Comparison of ENCODE assay signal across 1 cellular context in the genomic region with DNA sequence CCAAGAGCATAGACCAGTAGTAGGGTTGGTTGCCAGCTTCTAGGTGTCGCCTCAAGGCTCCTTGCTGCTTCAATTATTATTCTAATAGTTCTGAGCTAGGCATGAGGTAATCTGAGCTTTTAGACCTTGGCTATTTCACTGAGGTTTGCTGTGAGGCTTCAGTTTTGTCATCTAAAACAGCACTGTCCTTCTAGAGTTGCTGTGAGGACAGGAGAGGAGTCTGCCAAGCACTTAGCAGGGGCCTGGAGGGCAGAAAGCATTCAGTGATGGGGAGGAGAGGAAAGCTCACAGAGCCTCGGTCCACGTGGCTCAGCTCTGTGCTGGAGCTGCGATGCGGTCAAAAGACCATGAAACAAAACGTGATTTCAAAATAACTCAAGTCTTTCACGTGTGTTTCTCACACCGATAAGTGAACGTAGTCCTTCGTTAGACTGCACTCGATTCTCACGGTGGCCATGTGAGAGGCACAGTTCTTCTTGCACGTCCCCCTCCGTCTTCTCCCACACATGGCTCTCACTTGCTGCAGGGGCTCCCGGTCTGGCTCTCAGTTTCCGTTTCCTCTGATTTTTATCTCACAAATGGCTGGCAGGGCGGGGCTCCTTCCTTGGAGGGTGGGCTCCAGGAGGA.
TF ChIP-seq lines count a peak whose summit lies in the region.

No MANE protein-coding gene starts in this region.

TF ChIP-seq in K562, 482 proteins besides CTCF, POLR2A, EP300 and RAD21 (continued from another document and continues in another):
- TF ChIP-seq CHD7 (IDR thresholded peaks at IDR 0.05; ENCODE audit: low read depth, low read length), result no peak
- TF ChIP-seq TFE3 (CRISPR knock-in tag; IDR thresholded peaks at IDR 0.05), result no peak
- TF ChIP-seq STAG1 (CRISPR knock-in tag; IDR thresholded peaks at IDR 0.05; ENCODE audit: borderline replicate concordance), result no peak
- TF ChIP-seq ZNF175 (CRISPR knock-in tag; IDR thresholded peaks at IDR 0.05; ENCODE audit: low read depth), result peak; percentile 57; the same call in 1 of the 2 replicates
- TF ChIP-seq, protein P1, sequence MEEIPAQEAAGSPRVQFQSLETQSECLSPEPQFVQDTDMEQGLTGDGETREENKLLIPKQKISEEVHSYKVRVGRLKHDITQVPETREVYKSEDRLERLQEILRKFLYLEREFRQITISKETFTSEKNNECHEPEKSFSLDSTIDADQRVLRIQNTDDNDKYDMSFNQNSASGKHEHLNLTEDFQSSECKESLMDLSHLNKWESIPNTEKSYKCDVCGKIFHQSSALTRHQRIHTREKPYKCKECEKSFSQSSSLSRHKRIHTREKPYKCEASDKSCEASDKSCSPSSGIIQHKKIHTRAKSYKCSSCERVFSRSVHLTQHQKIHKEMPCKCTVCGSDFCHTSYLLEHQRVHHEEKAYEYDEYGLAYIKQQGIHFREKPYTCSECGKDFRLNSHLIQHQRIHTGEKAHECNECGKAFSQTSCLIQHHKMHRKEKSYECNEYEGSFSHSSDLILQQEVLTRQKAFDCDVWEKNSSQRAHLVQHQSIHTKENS (CRISPR knock-in tag; IDR thresholded peaks at IDR 0.05), result no peak
- TF ChIP-seq PHF20 (IDR thresholded peaks at IDR 0.05; ENCODE audit: partially characterized antibody), result no peak
- TF ChIP-seq ZNF584 (CRISPR knock-in tag; IDR thresholded peaks at IDR 0.05; ENCODE audit: low read depth), result 0 out of 2 replicates have a peak, but pooled peaks have one; percentile 16
- peak; percentile 42; the same call in 1 of the 2 replicates for TF ChIP-seq DMBX1 (CRISPR knock-in tag; IDR thresholded peaks at IDR 0.05; ENCODE audit: borderline replicate concordance)
- no peak for TF ChIP-seq MEIS2 (IDR thresholded peaks at IDR 0.05; ENCODE audit: partially characterized antibody)
- no peak for TF ChIP-seq ZNF253 (CRISPR knock-in tag; conservative IDR thresholded peaks at IDR 0.05)
- TF ChIP-seq EZH2 (IDR thresholded peaks at IDR 0.05; ENCODE audit: borderline replicate concordance, low read depth, low read length), result no peak
- TF ChIP-seq ZNF212 (CRISPR knock-in tag; IDR thresholded peaks at IDR 0.05), result no peak
- TF ChIP-seq ZBTB17 (CRISPR knock-in tag; IDR thresholded peaks at IDR 0.05), result 0 out of 2 replicates have a peak, but pooled peaks have one; percentile 13
- TF ChIP-seq EP400 (IDR thresholded peaks at IDR 0.05), result peak; percentile 46; the same call in 1 of the 2 replicates
- TF ChIP-seq KHSRP (IDR thresholded peaks at IDR 0.05), result no peak
- no peak for TF ChIP-seq TOE1 (IDR thresholded peaks at IDR 0.05; ENCODE audit: borderline replicate concordance)
- no peak for TF ChIP-seq TOE1 (CRISPR knock-in tag; IDR thresholded peaks at IDR 0.05; ENCODE audit: borderline replicate concordance, low read depth)
- no peak for TF ChIP-seq C11orf30 (IDR thresholded peaks at IDR 0.05; ENCODE audit: low read depth)
- peak in 1 of 2 experiments; percentile 69; a peak in 2 of 4 replicates for TF ChIP-seq ZNF639 (CRISPR knock-in tag; conservative IDR thresholded peaks at IDR 0.05 in 1 of 2, IDR thresholded peaks at IDR 0.05 in 1 of 2)
- TF ChIP-seq ZKSCAN3 (CRISPR knock-in tag; IDR thresholded peaks at IDR 0.05), result no peak
- no peak for TF ChIP-seq ZNF23 (CRISPR knock-in tag; IDR thresholded peaks at IDR 0.05)
- TF ChIP-seq RBM14 (IDR thresholded peaks at IDR 0.05; ENCODE audit: borderline replicate concordance, insufficient read depth, low read depth, low read length), result no peak
- TF ChIP-seq HDGF (IDR thresholded peaks at IDR 0.05), result no peak
- no peak for TF ChIP-seq ARID3B (CRISPR knock-in tag; IDR thresholded peaks at IDR 0.05; ENCODE audit: borderline replicate concordance)
- TF ChIP-seq FOXP1 (CRISPR knock-in tag; IDR thresholded peaks at IDR 0.05), result no peak
- TF ChIP-seq GATAD2A (IDR thresholded peaks at IDR 0.05), result no peak
- no peak for TF ChIP-seq POLR2H (tag; IDR thresholded peaks at IDR 0.05; ENCODE audit: low read depth)
- no peak for TF ChIP-seq HOXB6 (CRISPR knock-in tag; IDR thresholded peaks at IDR 0.05; ENCODE audit: borderline replicate concordance)
- no peak for TF ChIP-seq HMG20A (CRISPR knock-in tag; conservative IDR thresholded peaks at IDR 0.05)
- TF ChIP-seq, protein P2, sequence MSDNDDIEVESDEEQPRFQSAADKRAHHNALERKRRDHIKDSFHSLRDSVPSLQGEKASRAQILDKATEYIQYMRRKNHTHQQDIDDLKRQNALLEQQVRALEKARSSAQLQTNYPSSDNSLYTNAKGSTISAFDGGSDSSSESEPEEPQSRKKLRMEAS (CRISPR knock-in tag; IDR thresholded peaks at IDR 0.05), result peak; percentile 75
- TF ChIP-seq RNF219 (CRISPR knock-in tag; IDR thresholded peaks at IDR 0.05), result no peak
- TF ChIP-seq, protein P3, sequence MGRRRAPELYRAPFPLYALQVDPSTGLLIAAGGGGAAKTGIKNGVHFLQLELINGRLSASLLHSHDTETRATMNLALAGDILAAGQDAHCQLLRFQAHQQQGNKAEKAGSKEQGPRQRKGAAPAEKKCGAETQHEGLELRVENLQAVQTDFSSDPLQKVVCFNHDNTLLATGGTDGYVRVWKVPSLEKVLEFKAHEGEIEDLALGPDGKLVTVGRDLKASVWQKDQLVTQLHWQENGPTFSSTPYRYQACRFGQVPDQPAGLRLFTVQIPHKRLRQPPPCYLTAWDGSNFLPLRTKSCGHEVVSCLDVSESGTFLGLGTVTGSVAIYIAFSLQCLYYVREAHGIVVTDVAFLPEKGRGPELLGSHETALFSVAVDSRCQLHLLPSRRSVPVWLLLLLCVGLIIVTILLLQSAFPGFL (CRISPR knock-in tag; IDR thresholded peaks at IDR 0.05), result no peak
- TF ChIP-seq GABPB1 (CRISPR knock-in tag; IDR thresholded peaks at IDR 0.05), result no peak
- TF ChIP-seq THRAP3 (IDR thresholded peaks at IDR 0.05; ENCODE audit: borderline replicate concordance), result no peak
- TF ChIP-seq ZNF644 (tag; IDR thresholded peaks at IDR 0.05; ENCODE audit: low read depth), result no peak
- no peak for TF ChIP-seq SMAD1 (IDR thresholded peaks at IDR 0.05; ENCODE audit: low read depth, low read length, partially characterized antibody)
- no peak for TF ChIP-seq ZNF696 (CRISPR knock-in tag; conservative IDR thresholded peaks at IDR 0.05)
- no peak for TF ChIP-seq ZNF408 (CRISPR knock-in tag; IDR thresholded peaks at IDR 0.05; ENCODE audit: low read depth)
